8 cellular contexts compared by ENCODE assay signal in genomic region chr19:16897572-16898056, GRCh38. TPM values are rescaled to one million over a fixed set of nuclear protein-coding genes. Genes with fewer than 3 reads are reported as not detected.
A peak's percentile ranks its signal among the peaks of the same experiment; 100 is the strongest.
DNase-seq lines count a peak whose midpoint lies in the region; ATAC-seq and TF ChIP-seq lines count a peak whose summit lies in the region.

No MANE protein-coding gene starts in this region.

- BruUV-seq in PC-9 (replicated peaks; lab: Mats Ljungman, UMichigan) = no TSS peak

- POLR2A ChIA-PET in PC-9 (lab: Charles Lee; ENCODE audit: unreplicated experiment) = no interaction called here

- peak overlapping the region; percentile 74 for H3K4me3 Mint-ChIP-seq in neural crest cell

- TF ChIP-seq CTCF in 22Rv1 (IDR thresholded peaks at IDR 0.05) = no peak
- TF ChIP-seq CTCF in PC-9 (conservative IDR thresholded peaks at IDR 0.05) = no peak
- no peak for TF ChIP-seq CTCF in esophagus squamous epithelium (IDR thresholded peaks at IDR 0.05)
- TF ChIP-seq CTCF in neural crest cell (conservative IDR thresholded peaks at IDR 0.05) = no peak

- no peaks in the 10 kb centered on the region for H4K20me1 ChIP-seq in PC-9 (ENCODE audit: insufficient read depth)

- H3K9me2 ChIP-seq in PC-9 (ENCODE audit: insufficient read depth) = no peaks in the 10 kb centered on the region

- peak overlapping the region; percentile 50 for H3K27ac ChIP-seq in 22Rv1
- no peak overlapping the region for H3K27ac ChIP-seq in PC-9
- peak overlapping the region; percentile 69 to 89 (median 79) for H3K27ac ChIP-seq in esophagus squamous epithelium

- CTCF ChIA-PET in PC-9 (lab: Charles Lee) = no interaction called here

- in situ Hi-C loops in KBM-7 (cut with MboI; ENCODE audit: low pct_unique_long_range_greater_than_20kb, low sequenced_read_pairs) = no loop called here

- H3K27ac Mint-ChIP-seq in neural crest cell (ENCODE audit: unreplicated experiment) = no peak overlapping the region

- ATAC-seq in GM21423 (IDR thresholded peaks at IDR 0.05; ENCODE audit: unreplicated experiment) = peak; percentile 17

- H3K27me3 Mint-ChIP-seq in neural crest cell (ENCODE audit: low read depth) = peaks cover 35% of the 10 kb centered on the region

- intact Hi-C loops in PC-9 (cut with micrococcal nuclease; ENCODE audit: unreplicated experiment) (loop anchor here (2.0 kb wide), 1 partner anchor 119 kb away; no protein-coding TSS in a partner anchor), esophagus squamous epithelium (cut with DNase I) (no loop called here)

- H3K9me3 ChIP-seq in PC-9 (ENCODE audit: insufficient read depth, low read depth) (no peaks in the 10 kb centered on the region), esophagus squamous epithelium (no peaks in the 10 kb centered on the region)

- H3K79me2 ChIP-seq in PC-9 (ENCODE audit: low read depth) = no peaks in the 10 kb centered on the region

- 0 to 3% methylated on average over 4 to 20 of the region's 57 CpGs for whole genome bisulfite sequencing in esophagus squamous epithelium, 2 donors

- H3K4me3 ChIP-seq in PC-9 (0 out of 2 replicates have a peak overlapping the region, but pooled peaks have one; percentile 10), esophagus squamous epithelium (peak overlapping the region; percentile 55 to 77 (median 60))

- H3K36me3 ChIP-seq in PC-9 (ENCODE audit: low read depth) = no peaks in the 10 kb centered on the region
- no peaks in the 10 kb centered on the region for H3K36me3 ChIP-seq in esophagus squamous epithelium

- DNase-seq in PC-9 (no peak), esophagus squamous epithelium (lab: John Stamatoyannopoulos, UW) (no peak), neural crest cell (ENCODE audit: low read depth, low spot score) (no peak), globus pallidus (ENCODE audit: low spot score) (no peak), KBM-7 (no peak)
- DNase-seq in activated CD4-positive, alpha-beta T cell treated with anti-CD3 and anti-CD28 coated beads, Interleukin-2, amount 50 U/mL, for 4 hours = no peak

- H2AFZ ChIP-seq in PC-9 = no peak overlapping the region

- H3K36me3 Mint-ChIP-seq in neural crest cell (ENCODE audit: low read depth) = no peaks in the 10 kb centered on the region

- peaks cover 34% of the 10 kb centered on the region for H3F3A ChIP-seq in PC-9 (ENCODE audit: insufficient read depth, low read depth)

- H3K9me3 Mint-ChIP-seq in neural crest cell = no peaks in the 10 kb centered on the region

- H3K4me2 ChIP-seq in PC-9 = peak overlapping the region; percentile 51; the same call in 1 of the 2 replicates

- TF ChIP-seq POLR2A in esophagus squamous epithelium (IDR thresholded peaks at IDR 0.05) = peak in 2 of 4 donors; percentile 40 to 47

- H3K27me3 ChIP-seq in PC-9 (ENCODE audit: insufficient read depth, low read depth) (no peaks in the 10 kb centered on the region), esophagus squamous epithelium (peaks cover 0 to 15% (median 0%) of the 10 kb centered on the region in 4 donors)

- H3K4me1 ChIP-seq in PC-9 (replicated peaks; ENCODE audit: insufficient read depth) (peaks cover 3% of the 10 kb centered on the region; the same call in 1 of the 2 replicates), esophagus squamous epithelium (peaks cover 3 to 41% (median 7%) of the 10 kb centered on the region in 3 donors)

- H3K4me1 Mint-ChIP-seq in neural crest cell = peaks cover 9% of the 10 kb centered on the region

RNA-seq across cellular contexts. Expression of gene F2RL3, which starts 8.8 kb away (rescaled TPM):
- total RNA-seq in PC-9 (2021) (not detected in 2 replicates), esophagus squamous epithelium (1 to 10 TPM in 1 of 4 donors, under 1 TPM in 3; 0.27 to 1.1 (median 0.81) TPM), neural crest cell (not detected in 2 replicates)
